Comparison of ENCODE assay signal across 13 cellular contexts in genomic region chr20:58655328-58656094, GRCh38. TPM values are rescaled to one million over a fixed set of nuclear protein-coding genes. Genes with fewer than 3 reads are reported as not detected.
DNase-seq lines count a peak whose midpoint lies in the region; ATAC-seq and TF ChIP-seq lines count a peak whose summit lies in the region.
"Had no signal": no experiment of that assay in that cellular context is flagged by ENCODE, and none has a peak within 500 bp of the region (broad histone marks: within the 10 kb centered on the region; RNA-seq: fewer than 3 reads in every experiment).

No MANE protein-coding gene starts in this region.

- no peak for ATAC-seq in HG03521 (IDR thresholded peaks at IDR 0.05; ENCODE audit: unreplicated experiment)
- no peak for ATAC-seq in HG02885 (IDR thresholded peaks at IDR 0.05; ENCODE audit: poor library complexity, unreplicated experiment)

- no peak for TF ChIP-seq CTCF in SU-DHL-6 (IDR thresholded peaks at IDR 0.05; ENCODE audit: insufficient read depth, low read length, poor library complexity, severe bottlenecking)
- no peak for TF ChIP-seq CTCF in endodermal cell (conservative IDR thresholded peaks at IDR 0.05)
- TF ChIP-seq CTCF in smooth muscle cell (IDR thresholded peaks at IDR 0.05; ENCODE audit: borderline replicate concordance, insufficient read depth, poor library complexity, severe bottlenecking): no peak

- H3K4me3 Mint-ChIP-seq in activated naive CD4-positive, alpha-beta T cell treated with anti-CD3 and anti-CD28 coated beads, Interleukin-2, amount 10 ng/mL, durations not matched to agents 7 days and 5 days: peak overlapping the region; percentile 70
- H3K4me3 Mint-ChIP-seq in endodermal cell: peak overlapping the region; percentile 19

- H3K9ac ChIP-seq in SU-DHL-6 (ENCODE audit: low read length): no peak overlapping the region
- H3K9ac ChIP-seq in endodermal cell (ENCODE audit: extremely low read depth, low read length, poor library complexity, severe bottlenecking): peak overlapping the region; percentile 4
- H3K9ac ChIP-seq in smooth muscle cell (ENCODE audit: low read depth): peak overlapping the region; percentile 4

- no peak overlapping the region for H2AFZ ChIP-seq in SU-DHL-6 (ENCODE audit: low read depth, low read length, severe bottlenecking)
- H2AFZ ChIP-seq in smooth muscle cell (ENCODE audit: low read depth): no peak overlapping the region

- H3K27ac ChIP-seq in SU-DHL-6 (ENCODE audit: low read depth, low read length) (no peak overlapping the region), endodermal cell (ENCODE audit: low read depth, low read length) (no peak overlapping the region), smooth muscle cell (ENCODE audit: low read depth) (no peak overlapping the region)
- H3K27ac ChIP-seq: thoracic aorta had no signal

- H3F3A ChIP-seq in SU-DHL-6 (ENCODE audit: insufficient read depth): peaks cover 15% of the 10 kb centered on the region; the same call in 1 of the 2 replicates
- H3F3A ChIP-seq in smooth muscle cell (ENCODE audit: low read depth): no peaks in the 10 kb centered on the region

- no peaks in the 10 kb centered on the region for H3K27me3 Mint-ChIP-seq in activated naive CD4-positive, alpha-beta T cell treated with anti-CD3 and anti-CD28 coated beads, Interleukin-2, amount 10 ng/mL, durations not matched to agents 7 days and 5 days
- no peaks in the 10 kb centered on the region for H3K27me3 Mint-ChIP-seq in endodermal cell (ENCODE audit: insufficient read depth)

- no peaks in the 10 kb centered on the region for H3K9me2 ChIP-seq in SU-DHL-6 (replicated peaks; ENCODE audit: insufficient read depth, low read length)

- H3K27ac Mint-ChIP-seq in activated naive CD4-positive, alpha-beta T cell treated with anti-CD3 and anti-CD28 coated beads, Interleukin-2, amount 10 ng/mL, durations not matched to agents 7 days and 5 days: peak overlapping the region; percentile 53
- H3K27ac Mint-ChIP-seq in endodermal cell: no peak overlapping the region

- peaks cover 8% of the 10 kb centered on the region; the same call in 1 of the 2 replicates for H3K36me3 ChIP-seq in SU-DHL-6 (ENCODE audit: low read length)
- H3K36me3 ChIP-seq in endodermal cell (ENCODE audit: control insufficient read depth, insufficient read depth, low read length): peaks cover 7% of the 10 kb centered on the region
- no peaks in the 10 kb centered on the region for H3K36me3 ChIP-seq in smooth muscle cell (ENCODE audit: low read depth)
- H3K36me3 ChIP-seq: left ventricle myocardium inferior, thoracic aorta had no signal

- H3K4me1 ChIP-seq in endodermal cell (ENCODE audit: control insufficient read depth, insufficient read depth, low read length): peaks cover 10% of the 10 kb centered on the region
- H3K4me1 ChIP-seq in smooth muscle cell (ENCODE audit: low read depth): peaks cover 61% of the 10 kb centered on the region

- no peaks in the 10 kb centered on the region for H3K9me3 Mint-ChIP-seq in activated naive CD4-positive, alpha-beta T cell treated with anti-CD3 and anti-CD28 coated beads, Interleukin-2, amount 10 ng/mL, durations not matched to agents 7 days and 5 days
- no peaks in the 10 kb centered on the region for H3K9me3 Mint-ChIP-seq in endodermal cell

- H3K4me3 ChIP-seq in SU-DHL-6 (ENCODE audit: insufficient read depth, low read length, poor library complexity, severe bottlenecking) (no peak overlapping the region), endodermal cell (ENCODE audit: low read length) (peak overlapping the region; percentile 97), smooth muscle cell (peak overlapping the region; percentile 9)
- H3K4me3 ChIP-seq: left ventricle myocardium inferior, thoracic aorta had no signal

- peaks cover 26% of the 10 kb centered on the region for H4K20me1 ChIP-seq in SU-DHL-6 (ENCODE audit: low read depth, low read length)
- H4K20me1 ChIP-seq in smooth muscle cell (ENCODE audit: low read depth): peaks cover 77% of the 10 kb centered on the region

- H3K9me3 ChIP-seq in SU-DHL-6 (ENCODE audit: insufficient read depth, low read length): no peaks in the 10 kb centered on the region
- H3K9me3 ChIP-seq in endodermal cell (ENCODE audit: control insufficient read depth, low read length): no peaks in the 10 kb centered on the region
- H3K9me3 ChIP-seq in smooth muscle cell (replicated peaks; ENCODE audit: low read depth): no peaks in the 10 kb centered on the region
- H3K9me3 ChIP-seq: left ventricle myocardium inferior, thoracic aorta had no signal

- H3K27me3 ChIP-seq in SU-DHL-6 (ENCODE audit: low read length) (no peaks in the 10 kb centered on the region), endodermal cell (ENCODE audit: control insufficient read depth, insufficient read depth, low read length, poor library complexity, severe bottlenecking) (no peaks in the 10 kb centered on the region), smooth muscle cell (ENCODE audit: low read depth) (no peaks in the 10 kb centered on the region)

- H3K4me1 Mint-ChIP-seq in activated naive CD4-positive, alpha-beta T cell treated with anti-CD3 and anti-CD28 coated beads, Interleukin-2, amount 10 ng/mL, durations not matched to agents 7 days and 5 days: peaks cover 65% of the 10 kb centered on the region
- peaks cover 51% of the 10 kb centered on the region for H3K4me1 Mint-ChIP-seq in endodermal cell

- no peak for DNase-seq in activated naive CD4-positive, alpha-beta T cell treated with anti-CD3 and anti-CD28 coated beads, Interleukin-2, amount 10 ng/mL, durations not matched to agents 7 days and 5 days
- no peak for DNase-seq in activated naive CD4-positive, alpha-beta T cell treated with anti-CD3 and anti-CD28 coated beads, Interleukin-2, amount 50 U/mL, for 16 hours
- no peak for DNase-seq in endodermal cell
- DNase-seq in smooth muscle cell (lab: John Stamatoyannopoulos, UW; ENCODE audit: unreplicated experiment): no peak
- DNase-seq in C1 segment of cervical spinal cord (lab: John Stamatoyannopoulos, UW): no peak
- DNase-seq: activated gamma-delta T cell, GDM1, left ventricle myocardium inferior, NCI-H187 treated with DMSO at 0.1 percent for 48 hours had no signal

- H3K79me2 ChIP-seq in SU-DHL-6 (ENCODE audit: insufficient read depth, low read length) (peaks cover 94% of the 10 kb centered on the region), smooth muscle cell (ENCODE audit: low read depth) (peaks cover 93% of the 10 kb centered on the region)

- WGBS in endodermal cell (ENCODE audit: insufficient coverage in 1 of 2, insufficient read length in 1 of 2), 2 experiments: 75 to 78% methylated on average over 4 to 6 of the region's 6 CpGs
- WGBS in smooth muscle cell (ENCODE audit: low lambda C conversion rate): 59% methylated on average over 6 of the region's 6 CpGs

- peaks cover 61% of the 10 kb centered on the region for H3K36me3 Mint-ChIP-seq in activated naive CD4-positive, alpha-beta T cell treated with anti-CD3 and anti-CD28 coated beads, Interleukin-2, amount 10 ng/mL, durations not matched to agents 7 days and 5 days
- H3K36me3 Mint-ChIP-seq in endodermal cell (ENCODE audit: low read depth): peaks cover 6% of the 10 kb centered on the region

- CTCF ChIA-PET in activated naive CD4-positive, alpha-beta T cell treated with anti-CD3 and anti-CD28 coated beads, Interleukin-2, amount 10 ng/mL, durations not matched to agents 7 days and 5 days (lab: Charles Lee): no interaction called here

- H3K4me2 ChIP-seq in SU-DHL-6 (ENCODE audit: low read depth, low read length, poor library complexity, severe bottlenecking) (peak overlapping the region; percentile 82), smooth muscle cell (peak overlapping the region; percentile 31)

RNA-seq across cellular contexts. Expression of gene STX16, which starts 4.4 kb away (rescaled TPM):
- total RNA-seq in endodermal cell (100 to 1,000 TPM in 1 of 2 donors, 10 to 100 TPM in 1; 91.6 to 114 TPM), smooth muscle cell (31.3 and 35.8 TPM in 2 replicates)
- 60.9 TPM for polyA plus RNA-seq in endodermal cell (2013, experiment 1 of 2)
- polyA plus RNA-seq in endodermal cell (2013, experiment 2 of 2): 62.3 TPM
- polyA plus RNA-seq in smooth muscle cell: 22.5 and 38.0 TPM in 2 replicates

RNA-seq across cellular contexts. Expression of gene NPEPL1, which starts 37.1 kb away (rescaled TPM):
- 10 to 100 TPM; 52.9 to 72.8 TPM for total RNA-seq in endodermal cell
- 24.1 TPM for polyA plus RNA-seq in endodermal cell (2013, experiment 1 of 2)
- 22.4 TPM for polyA plus RNA-seq in endodermal cell (2013, experiment 2 of 2)
- 12.1 and 17.7 TPM in 2 replicates for total RNA-seq in smooth muscle cell
- 32.9 and 46.7 TPM in 2 replicates for polyA plus RNA-seq in smooth muscle cell
